22 cellular contexts compared by ENCODE assay signal in the genomic region with DNA sequence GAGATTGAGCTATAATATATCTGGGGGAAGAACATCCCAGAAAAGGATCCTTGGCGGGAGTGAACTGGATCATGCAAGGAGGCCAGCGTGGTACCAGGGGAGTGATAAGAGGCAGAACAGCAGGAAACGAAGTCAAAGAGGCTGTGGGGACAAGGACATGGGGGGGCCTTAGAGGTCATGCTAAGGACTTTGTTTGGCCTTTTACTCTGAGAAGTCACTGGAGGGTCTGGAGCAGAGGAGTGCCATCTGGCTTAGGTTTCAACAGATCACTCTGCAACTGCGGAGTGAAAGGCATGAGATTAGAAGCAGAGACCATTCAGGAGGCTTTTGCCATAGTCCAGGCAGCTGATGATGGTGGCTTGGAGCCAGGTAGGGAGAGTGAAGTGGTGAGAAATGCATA. TPM values are rescaled to one million over a fixed set of nuclear protein-coding genes. Genes with fewer than 3 reads are reported as not detected.
"Had no signal": no experiment of that assay in that cellular context is flagged by ENCODE, and none has a peak within 500 bp of the region (broad histone marks: within the 10 kb centered on the region; RNA-seq: fewer than 3 reads in every experiment).

No MANE protein-coding gene starts in this region.

- H3K36me3 ChIP-seq: left ventricle myocardium inferior, ovary, right atrium auricular region, right lobe of liver, tibial nerve, uterus had no signal

- H3K27ac ChIP-seq: left ventricle myocardium inferior, ovary, right atrium auricular region, right lobe of liver, tibial nerve, uterus had no signal

- DNase-seq: islet precursor cell; left ventricle myocardium inferior; midbrain; mucosa of descending colon; naive thymus-derived CD4-positive, alpha-beta T cell; ovary; right lobe of liver; stimulated activated CD4-positive, alpha-beta T cell treated with anti-CD3 and anti-CD28 coated beads, Interleukin-1b, Interleukin-23, amount 100 ng/mL, for 48 hours; stimulated activated CD4-positive, alpha-beta T cell treated with anti-CD3 and anti-CD28 coated beads, Interleukin-2, amount 100 ng/mL, for 48 hours; stimulated activated CD4-positive, alpha-beta T cell treated with anti-CD3 and anti-CD28 coated beads, Interleukin-4, amount 100 ng/mL, for 4 hours; stimulated activated CD8-positive, alpha-beta memory T cell treated with anti-CD3 and anti-CD28 coated beads, Interleukin-4, amount 100 ng/mL, for 48 hours; stimulated activated naive CD4-positive, alpha-beta T cell treated with Interleukin-2 at 50 U/mL for 16 hours; stimulated activated naive CD8-positive, alpha-beta T cell treated with anti-CD3 and anti-CD28 coated beads, Interleukin-15, amount 100 ng/mL, for 72 hours; substantia nigra; uterus had no signal

- H3K4me3 ChIP-seq: left ventricle myocardium inferior, lung, mucosa of descending colon, ovary, right atrium auricular region, right lobe of liver, smooth muscle cell, tibial nerve, uterus had no signal

- H3K27me3 ChIP-seq: ovary, right atrium auricular region, right lobe of liver, tibial nerve, uterus had no signal

- ATAC-seq: mucosa of descending colon; naive thymus-derived CD4-positive, alpha-beta T cell; natural killer cell treated with Interleukin-12 subunit alpha and Interleukin-12 subunit beta and Interleukin-15 and Interleukin-18, amount 100 ng/mL, for 72 hours; right lobe of liver; stimulated activated memory B cell treated with anti-CD40 and anti-IgM and Interleukin-4, amounts not matched to agents 10 μg/mL and 1 μg/mL and 100 μg/mL, for 72 hours; stimulated activated naive CD8-positive, alpha-beta T cell treated with anti-CD3 and anti-CD28 coated beads, Interleukin-15, amount 100 ng/mL, for 72 hours had no signal

- H3K9me3 ChIP-seq: left ventricle myocardium inferior, mucosa of descending colon, ovary, right atrium auricular region, right lobe of liver, tibial nerve, uterus had no signal

- H3K4me1 ChIP-seq: right lobe of liver, uterus had no signal

RNA-seq across cellular contexts. Expression of a gene that starts 24.3 kb away (rescaled TPM):
- total RNA-seq: kidney epithelial cell; naive thymus-derived CD4-positive, alpha-beta T cell; natural killer cell treated with Interleukin-12 subunit alpha and Interleukin-12 subunit beta and Interleukin-15 and Interleukin-18, amount 100 ng/mL, for 72 hours had no signal
- polyA plus RNA-seq: naive thymus-derived CD4-positive, alpha-beta T cell had no signal
